In the genomic region with DNA sequence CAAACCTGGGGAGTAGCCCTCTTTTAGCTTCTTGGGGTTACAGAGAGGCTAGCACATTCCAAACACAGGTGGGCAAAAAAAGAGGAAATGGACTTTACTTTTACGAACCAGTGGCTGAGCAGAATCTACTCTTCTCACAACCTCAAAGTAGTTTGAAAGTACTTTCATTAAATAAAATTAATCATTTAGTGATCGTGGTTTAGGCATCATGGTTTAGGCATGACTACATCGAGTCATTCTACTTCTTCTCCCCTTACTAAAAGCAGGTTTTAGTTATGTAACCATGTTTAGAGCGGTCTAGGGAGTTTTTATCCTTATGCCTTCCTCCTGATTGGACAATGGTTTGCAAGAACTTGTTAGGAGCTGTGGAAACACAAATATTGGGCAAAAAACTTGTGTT, we compare ENCODE assay signal across 2 cellular contexts.
TF ChIP-seq lines count a peak whose summit lies in the region.

No MANE protein-coding gene starts in this region.

TF ChIP-seq in GM12891, 5 proteins besides CTCF, POLR2A, EP300 and RAD21:
- TF ChIP-seq POU2F2 (IDR thresholded peaks at IDR 0.05; ENCODE audit: low read depth, low read length), result no peak
- TF ChIP-seq SPI1 (IDR thresholded peaks at IDR 0.05; ENCODE audit: low read depth, low read length), result peak; percentile 95
- TF ChIP-seq POLR2AphosphoS5 (IDR thresholded peaks at IDR 0.05; ENCODE audit: low read depth, low read length), result no peak

TF ChIP-seq in HepG2, 621 proteins besides CTCF, POLR2A, EP300 and RAD21:
- TF ChIP-seq ZNF225 (CRISPR knock-in tag; IDR thresholded peaks at IDR 0.05) (no peak), AGO1 (IDR thresholded peaks at IDR 0.05; ENCODE audit: low read depth, low read length, poor library complexity, severe bottlenecking) (no peak), RFXANK (CRISPR knock-in tag; IDR thresholded peaks at IDR 0.05) (no peak), ARID2 (CRISPR knock-in tag; IDR thresholded peaks at IDR 0.05; ENCODE audit: borderline replicate concordance) (no peak)
- TF ChIP-seq, protein P1, sequence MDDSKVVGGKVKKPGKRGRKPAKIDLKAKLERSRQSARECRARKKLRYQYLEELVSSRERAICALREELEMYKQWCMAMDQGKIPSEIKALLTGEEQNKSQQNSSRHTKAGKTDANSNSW (CRISPR knock-in tag; IDR thresholded peaks at IDR 0.05; ENCODE audit: borderline replicate concordance), result no peak
